In genomic region chr4:56757821-56758400, GRCh38 we compare ENCODE assay signal across 1 cellular context.
TF ChIP-seq lines count a peak whose summit lies in the region.

No MANE protein-coding gene starts in this region.

TF ChIP-seq in GM12878, 131 proteins besides CTCF, POLR2A, EP300 and RAD21 (continued from another document and continues in another):
- TF ChIP-seq EED (IDR thresholded peaks at IDR 0.05; ENCODE audit: low read depth) (peak; percentile 84), CREM (IDR thresholded peaks at IDR 0.05; ENCODE audit: low read depth) (no peak; the same call in 1 of the 2 replicates), SIX5 (IDR thresholded peaks at IDR 0.05; ENCODE audit: low read depth, low read length, severe bottlenecking) (no peak), NFIC (IDR thresholded peaks at IDR 0.05; ENCODE audit: low read depth, low read length) (peak; percentile 87), YBX1 (IDR thresholded peaks at IDR 0.05) (no peak), ZBTB40 (IDR thresholded peaks at IDR 0.05; ENCODE audit: borderline replicate concordance) (no peak), TCF3 (IDR thresholded peaks at IDR 0.05; ENCODE audit: borderline replicate concordance, insufficient read depth, low read depth, low read length) (no peak), MTA2 (IDR thresholded peaks at IDR 0.05; ENCODE audit: low read depth) (0 out of 2 replicates have a peak, but pooled peaks have one; percentile 11), FOXM1 (IDR thresholded peaks at IDR 0.05; ENCODE audit: low read depth, low read length) (peak; percentile 84), IRF3 (IDR thresholded peaks at IDR 0.05) (no peak), BCL11A (IDR thresholded peaks at IDR 0.05; ENCODE audit: low read depth, low read length) (no peak), MYB (IDR thresholded peaks at IDR 0.05; ENCODE audit: borderline replicate concordance, low read depth, low read length) (no peak), PML (IDR thresholded peaks at IDR 0.05; ENCODE audit: low read length) (peak; percentile 48; the same call in 1 of the 2 replicates), CBFB (IDR thresholded peaks at IDR 0.05; ENCODE audit: low read depth) (peak; percentile 41; the same call in 1 of the 2 replicates), CHD2 (IDR thresholded peaks at IDR 0.05; ENCODE audit: borderline replicate concordance, low read depth, low read length) (0 out of 2 replicates have a peak, but pooled peaks have one; percentile 41), RAD51 (IDR thresholded peaks at IDR 0.05) (no peak), SUPT20H (IDR thresholded peaks at IDR 0.05; ENCODE audit: borderline replicate concordance, control insufficient read depth, low read depth, low read length) (no peak), PRDM15 (CRISPR knock-in tag; IDR thresholded peaks at IDR 0.05) (no peak), E2F8 (IDR thresholded peaks at IDR 0.05; ENCODE audit: low read depth, partially characterized antibody) (no peak), SKIL (IDR thresholded peaks at IDR 0.05; ENCODE audit: low read depth, poor library complexity, severe bottlenecking) (no peak), BACH1 (IDR thresholded peaks at IDR 0.05; ENCODE audit: borderline replicate concordance) (no peak), JUND (IDR thresholded peaks at IDR 0.05; ENCODE audit: low read depth, low read length) (no peak), WRNIP1 (IDR thresholded peaks at IDR 0.05; ENCODE audit: borderline replicate concordance, low read depth, low read length) (no peak), TCF12 (IDR thresholded peaks at IDR 0.05; ENCODE audit: low read depth, low read length) (no peak), NBN (IDR thresholded peaks at IDR 0.05) (no peak), GATAD2B (conservative IDR thresholded peaks at IDR 0.05; ENCODE audit: low read depth) (no peak), ZBTB11 (CRISPR knock-in tag; IDR thresholded peaks at IDR 0.05) (no peak), CEBPZ (IDR thresholded peaks at IDR 0.05; ENCODE audit: low read depth, low read length) (no peak), NR2C2 (IDR thresholded peaks at IDR 0.05; ENCODE audit: borderline replicate concordance, control insufficient read depth, insufficient read length, low read depth) (no peak), POU2F2 (IDR thresholded peaks at IDR 0.05; ENCODE audit: borderline replicate concordance, low read depth, low read length) (0 out of 3 replicates have a peak, but pooled peaks have one; percentile 12), NFYA (IDR thresholded peaks at IDR 0.05; ENCODE audit: borderline replicate concordance, low read depth, low read length) (no peak), FOXK2 (IDR thresholded peaks at IDR 0.05) (no peak), CHD1 (IDR thresholded peaks at IDR 0.05; ENCODE audit: low read depth, low read length) (no peak), IKZF1 (conservative IDR thresholded peaks at IDR 0.05) (no peak; the same call in 1 of the 2 replicates)
- TF ChIP-seq, protein P1, sequence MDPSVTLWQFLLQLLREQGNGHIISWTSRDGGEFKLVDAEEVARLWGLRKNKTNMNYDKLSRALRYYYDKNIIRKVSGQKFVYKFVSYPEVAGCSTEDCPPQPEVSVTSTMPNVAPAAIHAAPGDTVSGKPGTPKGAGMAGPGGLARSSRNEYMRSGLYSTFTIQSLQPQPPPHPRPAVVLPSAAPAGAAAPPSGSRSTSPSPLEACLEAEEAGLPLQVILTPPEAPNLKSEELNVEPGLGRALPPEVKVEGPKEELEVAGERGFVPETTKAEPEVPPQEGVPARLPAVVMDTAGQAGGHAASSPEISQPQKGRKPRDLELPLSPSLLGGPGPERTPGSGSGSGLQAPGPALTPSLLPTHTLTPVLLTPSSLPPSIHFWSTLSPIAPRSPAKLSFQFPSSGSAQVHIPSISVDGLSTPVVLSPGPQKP (IDR thresholded peaks at IDR 0.05; ENCODE audit: low read depth, low read length) = no peak
- TF ChIP-seq, protein P2, sequence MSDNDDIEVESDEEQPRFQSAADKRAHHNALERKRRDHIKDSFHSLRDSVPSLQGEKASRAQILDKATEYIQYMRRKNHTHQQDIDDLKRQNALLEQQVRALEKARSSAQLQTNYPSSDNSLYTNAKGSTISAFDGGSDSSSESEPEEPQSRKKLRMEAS (IDR thresholded peaks at IDR 0.05; ENCODE audit: low read depth, low read length) = peak; percentile 41; the same call in 1 of the 2 replicates
